In the genomic region with DNA sequence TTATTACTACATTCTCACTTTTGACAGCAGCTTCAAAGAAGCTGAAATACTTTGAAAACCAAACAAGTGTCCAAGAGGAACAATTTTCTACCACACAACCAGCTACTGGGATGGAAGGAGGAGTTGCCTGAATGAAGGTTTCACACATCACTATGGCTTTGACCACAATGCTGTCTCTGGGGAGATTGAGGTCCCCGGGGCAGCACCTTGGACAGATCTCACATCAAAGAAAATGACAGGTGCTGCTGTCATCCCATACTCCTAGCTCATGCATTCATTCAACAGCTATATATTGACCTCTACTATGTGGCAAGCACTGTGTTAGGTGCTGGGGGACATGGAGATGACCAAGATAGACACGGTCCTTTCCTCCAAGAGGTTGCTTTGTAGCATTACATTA, we compare ENCODE assay signal across 14 cellular contexts.
DNase-seq lines count a peak whose midpoint lies in the region; ATAC-seq, FAIRE-seq and TF ChIP-seq lines count a peak whose summit lies in the region.
"Had no signal": no experiment of that assay in that cellular context is flagged by ENCODE, and none has a peak within 500 bp of the region (broad histone marks: within the 10 kb centered on the region; RNA-seq: fewer than 3 reads in every experiment).

No MANE protein-coding gene starts in this region.

- H3K36me3 ChIP-seq in SK-N-SH (replicated peaks in 1 of 2; ENCODE audit: control insufficient read depth in 1 of 2, insufficient read depth in 2 of 2, low read length in 1 of 2) (peaks cover 0 to 2% of the 10 kb centered on the region in 2 experiments), hepatocyte (replicated peaks; ENCODE audit: insufficient read depth, low read depth) (no peaks in the 10 kb centered on the region)

- H3K27ac ChIP-seq in SK-N-SH (ENCODE audit: low read depth in 2 of 2, low read length in 1 of 2) (no peak overlapping the region), hepatocyte (no peak overlapping the region)
- H3K27ac ChIP-seq: 22Rv1 had no signal

- H3K4me2 ChIP-seq in SK-N-SH (no peak overlapping the region), hepatocyte (no peak overlapping the region)
- H3K4me2 ChIP-seq: smooth muscle cell had no signal

- H2AFZ ChIP-seq in SK-N-SH (ENCODE audit: low read depth) (no peak overlapping the region), hepatocyte (no peak overlapping the region)

- TF ChIP-seq RAD21 in SK-N-SH (IDR thresholded peaks at IDR 0.05; ENCODE audit: low read length) = no peak

- H3K9me2 ChIP-seq in SK-N-SH (no peaks in the 10 kb centered on the region), hepatocyte (replicated peaks; ENCODE audit: insufficient read depth) (no peaks in the 10 kb centered on the region)

- DNase-seq in SK-N-SH (no peak), iPS-NIHi11 (ENCODE audit: low spot score) (peak; percentile 53), urothelium cell line (ENCODE audit: low spot score) (no peak), hepatocyte (ENCODE audit: low spot score) (no peak)
- no peak for DNase-seq in activated CD8-positive, alpha-beta memory T cell treated with anti-CD3 and anti-CD28 coated beads for 24 hours
- DNase-seq: activated T-cell treated with anti-CD3 and anti-CD28 coated beads, Interleukin-2, amount 50 U/mL, for 4 hours; left colon; NCI-H524 had no signal

- WGBS in SK-N-SH (ENCODE audit: low lambda C conversion rate) = 86% methylated on average over 2 of the region's 2 CpGs
- 80% methylated on average over 2 of the region's 2 CpGs for WGBS in hepatocyte (ENCODE audit: low lambda C conversion rate, missing lambda C conversion rate)

- POLR2A ChIA-PET in SK-N-SH (lab: Yijun Ruan, JAX) = interaction anchor here (1.2 kb wide), 1 partner anchor 9 kb away, joined by 3 read pairs; no protein-coding TSS in a partner anchor

- H3K9ac ChIP-seq in SK-N-SH = no peak overlapping the region

- H4K20me1 ChIP-seq in SK-N-SH (ENCODE audit: insufficient read depth) = no peaks in the 10 kb centered on the region
- H4K20me1 ChIP-seq in hepatocyte (ENCODE audit: insufficient read depth, poor library complexity, severe bottlenecking) = no peaks in the 10 kb centered on the region

- TF ChIP-seq EP300 in SK-N-SH (IDR thresholded peaks at IDR 0.05; ENCODE audit: borderline replicate concordance in 1 of 2, low read depth in 1 of 2, low read length in 1 of 2) = no peak

- H3K4me1 ChIP-seq in SK-N-SH (ENCODE audit: control insufficient read depth in 1 of 2, insufficient read depth in 2 of 2, low read depth in 1 of 2, low read length in 1 of 2) = peaks cover 5 to 12% of the 10 kb centered on the region in 2 experiments; a peak in 1 of 4 replicates
- H3K4me1 ChIP-seq in hepatocyte (ENCODE audit: insufficient read depth) = no peaks in the 10 kb centered on the region

- FAIRE-seq in urothelium cell line (lab: Jason Lieb, UNC) = no peak

- H3F3A ChIP-seq in SK-N-SH (replicated peaks; ENCODE audit: insufficient read depth) = no peaks in the 10 kb centered on the region

- H3K79me2 ChIP-seq in SK-N-SH (ENCODE audit: insufficient read depth) (no peaks in the 10 kb centered on the region), hepatocyte (no peaks in the 10 kb centered on the region)

- no peak for TF ChIP-seq CTCF in SK-N-SH (IDR thresholded peaks at IDR 0.05)
- TF ChIP-seq CTCF in hepatocyte (IDR thresholded peaks at IDR 0.05; ENCODE audit: poor library complexity) = no peak

- no peaks in the 10 kb centered on the region for H3K27me3 ChIP-seq in SK-N-SH (ENCODE audit: insufficient read depth)
- no peaks in the 10 kb centered on the region for H3K27me3 ChIP-seq in hepatocyte

- H3K4me3 ChIP-seq in SK-N-SH (ENCODE audit: low read depth in 2 of 2, low read length in 1 of 2) (no peak overlapping the region), hepatocyte (no peak overlapping the region)
- H3K4me3 ChIP-seq: smooth muscle cell had no signal

- CTCF ChIA-PET in SK-N-SH (lab: Yijun Ruan, JAX) = no interaction called here

- no peaks in the 10 kb centered on the region for H3K9me3 ChIP-seq in SK-N-SH
- H3K9me3 ChIP-seq in hepatocyte (ENCODE audit: low read depth) = no peaks in the 10 kb centered on the region

- ATAC-seq in SK-N-SH treated with all-trans-retinoic acid at 6 μM for 48 hours (no peak), GM21723 (IDR thresholded peaks at IDR 0.05; ENCODE audit: unreplicated experiment) (peak; percentile 71), HG03378 (IDR thresholded peaks at IDR 0.05; ENCODE audit: unreplicated experiment) (peak; percentile 83)
- ATAC-seq: activated T-cell treated with anti-CD3 and anti-CD28 coated beads, Interleukin-2, amount 50 U/mL, for 4 hours; left colon; natural killer cell treated with Interleukin-12 subunit alpha and Interleukin-12 subunit beta and Interleukin-15 and Interleukin-18, amount 100 ng/mL, for 72 hours had no signal

TF ChIP-seq in SK-N-SH, 30 proteins besides CTCF, POLR2A, EP300 and RAD21:
- TF ChIP-seq POLR2AphosphoS5 (IDR thresholded peaks at IDR 0.05; ENCODE audit: low read depth, low read length) (no peak), TCF12 (IDR thresholded peaks at IDR 0.05) (no peak), NRF1 (IDR thresholded peaks at IDR 0.05; ENCODE audit: low read depth, low read length) (no peak), ELF1 (IDR thresholded peaks at IDR 0.05) (no peak), FOSL2 (IDR thresholded peaks at IDR 0.05; ENCODE audit: borderline replicate concordance, low read depth) (no peak), MXI1 (IDR thresholded peaks at IDR 0.05; ENCODE audit: low read depth, low read length) (no peak)
- TF ChIP-seq, protein P1, sequence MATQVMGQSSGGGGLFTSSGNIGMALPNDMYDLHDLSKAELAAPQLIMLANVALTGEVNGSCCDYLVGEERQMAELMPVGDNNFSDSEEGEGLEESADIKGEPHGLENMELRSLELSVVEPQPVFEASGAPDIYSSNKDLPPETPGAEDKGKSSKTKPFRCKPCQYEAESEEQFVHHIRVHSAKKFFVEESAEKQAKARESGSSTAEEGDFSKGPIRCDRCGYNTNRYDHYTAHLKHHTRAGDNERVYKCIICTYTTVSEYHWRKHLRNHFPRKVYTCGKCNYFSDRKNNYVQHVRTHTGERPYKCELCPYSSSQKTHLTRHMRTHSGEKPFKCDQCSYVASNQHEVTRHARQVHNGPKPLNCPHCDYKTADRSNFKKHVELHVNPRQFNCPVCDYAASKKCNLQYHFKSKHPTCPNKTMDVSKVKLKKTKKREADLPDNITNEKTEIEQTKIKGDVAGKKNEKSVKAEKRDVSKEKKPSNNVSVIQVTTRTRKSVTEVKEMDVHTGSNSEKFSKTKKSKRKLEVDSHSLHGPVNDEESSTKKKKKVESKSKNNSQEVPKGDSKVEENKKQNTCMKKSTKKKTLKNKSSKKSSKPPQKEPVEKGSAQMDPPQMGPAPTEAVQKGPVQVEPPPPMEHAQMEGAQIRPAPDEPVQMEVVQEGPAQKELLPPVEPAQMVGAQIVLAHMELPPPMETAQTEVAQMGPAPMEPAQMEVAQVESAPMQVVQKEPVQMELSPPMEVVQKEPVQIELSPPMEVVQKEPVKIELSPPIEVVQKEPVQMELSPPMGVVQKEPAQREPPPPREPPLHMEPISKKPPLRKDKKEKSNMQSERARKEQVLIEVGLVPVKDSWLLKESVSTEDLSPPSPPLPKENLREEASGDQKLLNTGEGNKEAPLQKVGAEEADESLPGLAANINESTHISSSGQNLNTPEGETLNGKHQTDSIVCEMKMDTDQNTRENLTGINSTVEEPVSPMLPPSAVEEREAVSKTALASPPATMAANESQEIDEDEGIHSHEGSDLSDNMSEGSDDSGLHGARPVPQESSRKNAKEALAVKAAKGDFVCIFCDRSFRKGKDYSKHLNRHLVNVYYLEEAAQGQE (IDR thresholded peaks at IDR 0.05; ENCODE audit: low read depth, low read length) = peak; percentile 92

TF ChIP-seq in SK-N-SH treated with all-trans-retinoic acid at 6 μM for 48 hours, 23 proteins besides CTCF, POLR2A, EP300 and RAD21:
- no peak for TF ChIP-seq ISL1 (CRISPR knock-in tag; IDR thresholded peaks at IDR 0.05)
- no peak for TF ChIP-seq ZNF565 (CRISPR knock-in tag; conservative IDR thresholded peaks at IDR 0.05; ENCODE audit: low read depth)
- TF ChIP-seq ESRRG (CRISPR knock-in tag; IDR thresholded peaks at IDR 0.05) = no peak
- no peak for TF ChIP-seq CSDC2 (CRISPR knock-in tag; IDR thresholded peaks at IDR 0.05)
- no peak for TF ChIP-seq BACH2 (CRISPR knock-in tag; IDR thresholded peaks at IDR 0.05; ENCODE audit: borderline replicate concordance)
- no peak for TF ChIP-seq ZFP3 (CRISPR knock-in tag; IDR thresholded peaks at IDR 0.05)
- TF ChIP-seq, protein P2, sequence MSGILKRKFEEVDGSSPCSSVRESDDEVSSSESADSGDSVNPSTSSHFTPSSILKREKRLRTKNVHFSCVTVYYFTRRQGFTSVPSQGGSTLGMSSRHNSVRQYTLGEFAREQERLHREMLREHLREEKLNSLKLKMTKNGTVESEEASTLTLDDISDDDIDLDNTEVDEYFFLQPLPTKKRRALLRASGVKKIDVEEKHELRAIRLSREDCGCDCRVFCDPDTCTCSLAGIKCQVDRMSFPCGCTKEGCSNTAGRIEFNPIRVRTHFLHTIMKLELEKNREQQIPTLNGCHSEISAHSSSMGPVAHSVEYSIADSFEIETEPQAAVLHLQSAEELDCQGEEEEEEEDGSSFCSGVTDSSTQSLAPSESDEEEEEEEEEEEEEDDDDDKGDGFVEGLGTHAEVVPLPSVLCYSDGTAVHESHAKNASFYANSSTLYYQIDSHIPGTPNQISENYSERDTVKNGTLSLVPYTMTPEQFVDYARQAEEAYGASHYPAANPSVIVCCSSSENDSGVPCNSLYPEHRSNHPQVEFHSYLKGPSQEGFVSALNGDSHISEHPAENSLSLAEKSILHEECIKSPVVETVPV (CRISPR knock-in tag; IDR thresholded peaks at IDR 0.05) = no peak
